Comparison of ENCODE assay signal across 8 cellular contexts in genomic region chr12:56152132-56152755, GRCh38. TPM values are rescaled to one million over a fixed set of nuclear protein-coding genes. Genes with fewer than 3 reads are reported as not detected.
A peak's percentile ranks its signal among the peaks of the same experiment; 100 is the strongest.
DNase-seq lines count a peak whose midpoint lies in the region; ATAC-seq and TF ChIP-seq lines count a peak whose summit lies in the region.

TSS of gene MYL6B (plus strand) at chr12:56152587. CDS start at chr12:56153919, 1,332 bp downstream.

- H2BK5ac ChIP-seq in trophoblast cell (ENCODE audit: low read depth, low read length, poor library complexity), result peak within 1 kb of the TSS; percentile 46

- TF ChIP-seq CTCF in GM12875 (IDR thresholded peaks at IDR 0.05; ENCODE audit: borderline replicate concordance, insufficient read depth, low read depth, low read length), result no peak
- TF ChIP-seq CTCF in cardiac muscle cell (IDR thresholded peaks at IDR 0.05; ENCODE audit: low read depth, low read length), result no peak
- TF ChIP-seq CTCF in tibial nerve (IDR thresholded peaks at IDR 0.05), result peak in 1 of 5 experiments; percentile 15

- H4K8ac ChIP-seq in trophoblast cell (ENCODE audit: low read depth, low read length), result peak within 1 kb of the TSS; percentile 81

- TF ChIP-seq POLR2A in tibial nerve (IDR thresholded peaks at IDR 0.05), result peak; percentile 43 to 62

- H2BK120ac ChIP-seq in trophoblast cell (ENCODE audit: insufficient read depth, low read length, poor library complexity), result peak within 1 kb of the TSS; percentile 20

- H3K14ac ChIP-seq in trophoblast cell (ENCODE audit: low read length), result peak within 1 kb of the TSS; percentile 71

- peak within 1 kb of the TSS; percentile 88 for H3K9ac ChIP-seq in trophoblast cell (ENCODE audit: low read length)

- H3K9me3 ChIP-seq in cardiac muscle cell (ENCODE audit: low read depth) (no peaks in the 10 kb centered on the region), trophoblast cell (ENCODE audit: insufficient read depth, low read depth, low read length) (no peaks in the 10 kb centered on the region), tibial nerve (no peaks in the 10 kb centered on the region)

- H2AFZ ChIP-seq in trophoblast cell (ENCODE audit: insufficient read depth, low read length, poor library complexity), result peak within 1 kb of the TSS; percentile 75

- no CpG with 5 or more reads among the region's 37 CpGs for WGBS in trophoblast cell (ENCODE audit: extremely low coverage, insufficient coverage, insufficient read length)
- WGBS in tibial nerve, 2 donors, result 0% methylated on average over 34 to 37 of the region's 37 CpGs

- no peak within 1 kb of the TSS for H2BK12ac ChIP-seq in trophoblast cell (ENCODE audit: low read length)

- peak; percentile 65 for DNase-seq in NCI-H1417 treated with DMSO at 0.1 percent for 48 hours (lab: John Stamatoyannopoulos, UW)
- peak; percentile 79 to 93 for DNase-seq in SW 1271 (lab: John Stamatoyannopoulos, UW)
- DNase-seq in activated naive CD8-positive, alpha-beta T cell treated with anti-CD3 and anti-CD28 coated beads, Interleukin-2, amount 50 U/mL, for 16 hours (ENCODE audit: low read depth, low spot score), result peak; percentile 87
- DNase-seq in cardiac muscle cell (ENCODE audit: low read depth in 1 of 2, low spot score in 1 of 2), result peak; percentile 92 to 94
- peak; percentile 94 to 96 for DNase-seq in trophoblast cell
- peak; percentile 89 for DNase-seq in tibial nerve (ENCODE audit: low spot score in 2 of 2)

- H3K36me3 ChIP-seq in cardiac muscle cell (peaks cover 9% of the 10 kb centered on the region), trophoblast cell (ENCODE audit: control insufficient read depth in 1 of 2, insufficient read depth in 2 of 2, low read length in 2 of 2) (peaks cover 11 to 17% of the 10 kb centered on the region in 2 experiments), tibial nerve (peaks cover 0 to 5% (median 0%) of the 10 kb centered on the region in 3 donors)

- H4K91ac ChIP-seq in trophoblast cell (ENCODE audit: low read depth, low read length), result peak within 1 kb of the TSS; percentile 79

- H3K79me2 ChIP-seq in trophoblast cell (ENCODE audit: control insufficient read depth, insufficient read depth, low read length, poor library complexity), result peaks cover under 1% of the 10 kb centered on the region

- peak; percentile 92 for ATAC-seq in HG02763 (IDR thresholded peaks at IDR 0.05; ENCODE audit: unreplicated experiment)

- H2AK5ac ChIP-seq in trophoblast cell (ENCODE audit: low read length), result peak within 1 kb of the TSS; percentile 79

- no peak within 1 kb of the TSS for H3K23ac ChIP-seq in trophoblast cell (ENCODE audit: low read length)

- H3K27me3 ChIP-seq in cardiac muscle cell (no peaks in the 10 kb centered on the region), trophoblast cell (ENCODE audit: insufficient read depth, low read length) (no peaks in the 10 kb centered on the region), tibial nerve (no peaks in the 10 kb centered on the region)

- H3K18ac ChIP-seq in trophoblast cell (ENCODE audit: low read length), result peak within 1 kb of the TSS; percentile 61

- peak within 1 kb of the TSS; percentile 44 for H3K4ac ChIP-seq in trophoblast cell (ENCODE audit: low read depth, low read length)

- peak; percentile 93 to 95 for TF ChIP-seq EP300 in tibial nerve (IDR thresholded peaks at IDR 0.05)

- H3K4me3 ChIP-seq in GM12875 (ENCODE audit: low read depth, low read length) (peak within 1 kb of the TSS; percentile 73), cardiac muscle cell (peak within 1 kb of the TSS; percentile 79), trophoblast cell (ENCODE audit: low read depth, low read length) (peak within 1 kb of the TSS; percentile 79), tibial nerve (peak within 1 kb of the TSS; percentile 55 to 74 (median 71))

- H4K12ac ChIP-seq in trophoblast cell (ENCODE audit: low read depth, low read length), result peak within 1 kb of the TSS; percentile 92

- H3K4me2 ChIP-seq in trophoblast cell (ENCODE audit: low read length), result peak within 1 kb of the TSS; percentile 100

- H3K27ac ChIP-seq in cardiac muscle cell (peak within 1 kb of the TSS; percentile 82), trophoblast cell (ENCODE audit: low read depth, low read length) (peak within 1 kb of the TSS; percentile 61), tibial nerve (peak within 1 kb of the TSS; percentile 87 to 96 (median 92))

- H3K4me1 ChIP-seq in cardiac muscle cell (ENCODE audit: low read depth) (peaks cover 8% of the 10 kb centered on the region), trophoblast cell (ENCODE audit: control insufficient read depth in 1 of 2, insufficient read depth in 2 of 2, low read length in 2 of 2) (peaks cover 14% of the 10 kb centered on the region in 2 experiments), tibial nerve (peaks cover 0 to 44% (median 12%) of the 10 kb centered on the region in 4 donors)

- peaks cover 9% of the 10 kb centered on the region for H3K79me1 ChIP-seq in trophoblast cell (ENCODE audit: low read length)

RNA-seq across cellular contexts. Expression of gene MYL6B, which starts in this region (rescaled TPM):
- total RNA-seq in cardiac muscle cell (218 and 293 TPM in 2 replicates), tibial nerve (10 to 100 TPM; 43.5 to 80.4 (median 59.1) TPM)
- 142 and 203 TPM in 2 replicates for polyA plus RNA-seq in cardiac muscle cell
- 91.8 and 91.9 TPM in 2 replicates for polyA plus RNA-seq in trophoblast cell (2013)

Comparison
In these comparisons a context has a peak if more than half of its experiments do, and no peak if none do; other contexts are left out.
1. Peak in every context shown above with its lines: DNase-seq, ATAC-seq, H3K4me3 ChIP-seq and H3K27ac ChIP-seq.